Comparison of ENCODE assay signal across 8 cellular contexts in genomic region chr19:49391581-49392399, GRCh38. TPM values are rescaled to one million over a fixed set of nuclear protein-coding genes. Genes with fewer than 3 reads are reported as not detected.
A peak's percentile ranks its signal among the peaks of the same experiment; 100 is the strongest.
DNase-seq lines count a peak whose midpoint lies in the region; ATAC-seq and TF ChIP-seq lines count a peak whose summit lies in the region.

No MANE protein-coding gene starts in this region.

- H3K9me3 ChIP-seq in CD4-positive, alpha-beta memory T cell (ENCODE audit: control insufficient read depth in 1 of 2, low read length in 2 of 2): no peaks in the 10 kb centered on the region
- H3K9me3 ChIP-seq in HCT116 (ENCODE audit: control insufficient read depth in 1 of 2, insufficient read depth in 1 of 2, low read depth in 1 of 2, low read length in 2 of 2) (no peaks in the 10 kb centered on the region), left lung (no peaks in the 10 kb centered on the region)

- no peaks in the 10 kb centered on the region for H3K36me3 ChIP-seq in CD4-positive, alpha-beta memory T cell (ENCODE audit: insufficient read depth, low read length)
- H3K36me3 ChIP-seq in HCT116 (ENCODE audit: control insufficient read depth in 1 of 2, insufficient read depth in 2 of 2, low read length in 2 of 2): no peaks in the 10 kb centered on the region
- no peaks in the 10 kb centered on the region for H3K36me3 ChIP-seq in left lung

- no peaks in the 10 kb centered on the region for H4K20me1 ChIP-seq in HCT116 (ENCODE audit: insufficient read depth)

- no peaks in the 10 kb centered on the region for H3K9me2 ChIP-seq in HCT116 (ENCODE audit: insufficient read depth)

- peak; percentile 98 for TF ChIP-seq RAD21 in HCT116 (IDR thresholded peaks at IDR 0.05; ENCODE audit: low read depth)

- TF ChIP-seq CTCF in HCT116 (IDR thresholded peaks at IDR 0.05 in 2 of 3, conservative IDR thresholded peaks at IDR 0.05 in 1 of 3; ENCODE audit: borderline replicate concordance in 1 of 3, insufficient read depth in 1 of 3, low read depth in 2 of 3, low read length in 2 of 3): peak; percentile 91 to 97 (median 93)
- TF ChIP-seq CTCF in left lung (IDR thresholded peaks at IDR 0.05): peak; percentile 60 to 72

- H3K9ac ChIP-seq in HCT116 (ENCODE audit: low read length): no peak overlapping the region

- no peaks in the 10 kb centered on the region for H3K36me3 Mint-ChIP-seq in CD4-positive, alpha-beta memory T cell

- H3K79me2 ChIP-seq in HCT116 (ENCODE audit: insufficient read depth, low read length): no peaks in the 10 kb centered on the region

- peak; percentile 98 for ATAC-seq in HCT116
- ATAC-seq in left lung: peak; percentile 78
- no peak for ATAC-seq in GM19397 (IDR thresholded peaks at IDR 0.05; ENCODE audit: unreplicated experiment)

- H3K27me3 Mint-ChIP-seq in CD4-positive, alpha-beta memory T cell: no peaks in the 10 kb centered on the region

- TF ChIP-seq POLR2A in HCT116 (IDR thresholded peaks at IDR 0.05; ENCODE audit: borderline replicate concordance, extremely low read depth, insufficient read depth, insufficient read length): no peak

- no peaks in the 10 kb centered on the region for H3K27me3 ChIP-seq in CD4-positive, alpha-beta memory T cell (ENCODE audit: insufficient read depth, low read length)
- no peaks in the 10 kb centered on the region for H3K27me3 ChIP-seq in HCT116 (ENCODE audit: insufficient read depth, low read length)
- peaks cover 0 to 21% of the 10 kb centered on the region in 2 donors for H3K27me3 ChIP-seq in left lung

- peak; percentile 76 to 80 (median 78) for DNase-seq in CD4-positive, alpha-beta memory T cell
- DNase-seq in HCT116 (ENCODE audit: low read depth, low spot score) (peak; percentile 60), NCI-H510A (lab: John Stamatoyannopoulos, UW) (peak; percentile 73), cerebellar nuclear complex (lab: John Stamatoyannopoulos, UW) (peak; percentile 42 to 89), left lung (peak; percentile 81 to 90)
- DNase-seq in activated CD4-positive, alpha-beta T cell treated with anti-CD3 and anti-CD28 coated beads for 4 hours: peak; percentile 78 to 79
- DNase-seq in stimulated activated CD4-positive, alpha-beta T cell treated with anti-CD3 and anti-CD28 coated beads, TNF-alpha, amount 100 ng/mL, for 1 hour (ENCODE audit: low read depth in 3 of 3, low spot score in 1 of 3): peak; percentile 59 to 66 (median 60)

- H3K27ac Mint-ChIP-seq in CD4-positive, alpha-beta memory T cell: peak overlapping the region in 6 of 7 donors; percentile 9 to 85 (median 60)

- peaks cover 21% of the 10 kb centered on the region for H3K4me1 ChIP-seq in CD4-positive, alpha-beta memory T cell (ENCODE audit: insufficient read depth, low read length)
- H3K4me1 ChIP-seq in HCT116 (ENCODE audit: control insufficient read depth in 1 of 2, insufficient read depth in 2 of 2, low read length in 2 of 2): peaks cover 3 to 10% of the 10 kb centered on the region in 2 experiments; a peak in 3 of 4 replicates
- no peaks in the 10 kb centered on the region for H3K4me1 ChIP-seq in left lung

- peak overlapping the region; percentile 57 for H3K4me2 ChIP-seq in HCT116 (ENCODE audit: low read length)

- peaks cover 0 to 1% (median 0%) of the 10 kb centered on the region in 8 donors for H3K9me3 Mint-ChIP-seq in CD4-positive, alpha-beta memory T cell

- intact Hi-C loops in CD4-positive, alpha-beta memory T cell (cut with micrococcal nuclease): loop anchor here (1.0 kb wide), 4 partner anchors 52 to 289 kb away; no protein-coding TSS in a partner anchor
- intact Hi-C loops in HCT116 (cut with micrococcal nuclease) (loop anchor here (1.0 kb wide), 2 partner anchors 52 to 156 kb away; no protein-coding TSS in a partner anchor), left lung (cut with DNase I) (loop anchor here in 1 of 2 donors (5.0 kb wide), 1 partner anchor 51 kb away; the partner anchor contains the start of gene SLC17A7)

- RAD21 ChIA-PET in HCT116 (lab: Charles Lee; ENCODE audit: low non-redundant PET in 1 of 2, low total read pairs in 2 of 2, uncharacterized antibody in 2 of 2, unreplicated experiment in 2 of 2): interaction anchor here (1.0 to 2.0 kb wide), 5 partner anchors 29 to 85 kb away, joined by 3 to 5 read pairs (median 4); partner anchors contain the start of genes DKKL1 (in 1 of the 2) and PIH1D1 (in 1 of the 2)

- BruUV-seq in HCT116 (replicated peaks; lab: Mats Ljungman, UMichigan): no TSS peak

- peak overlapping the region; percentile 83 for H2AFZ ChIP-seq in HCT116 (ENCODE audit: low read depth, low read length, poor library complexity, severe bottlenecking)

- no peak overlapping the region for H3K4me3 Mint-ChIP-seq in CD4-positive, alpha-beta memory T cell

- CTCF ChIA-PET in CD4-positive, alpha-beta memory T cell (lab: Charles Lee; ENCODE audit: partially characterized antibody): interaction anchor here (0.6 to 5.0 kb wide), 22 partner anchors 10 to 287 kb away, joined by 3 to 57 read pairs (median 6); partner anchors contain the start of genes FLT3LG, GFY, PIH1D1 and PTH2
- CTCF ChIA-PET in HCT116 (lab: Charles Lee): interaction anchor here (0.6 to 2.2 kb wide), 17 partner anchors 11 to 179 kb away, joined by 3 to 17 read pairs (median 5); partner anchors contain the start of genes ALDH16A1, GFY and PIH1D1

- H3K4me3 ChIP-seq in CD4-positive, alpha-beta memory T cell (ENCODE audit: low read length in 2 of 2): no peak overlapping the region
- H3K4me3 ChIP-seq in HCT116 (replicated peaks in 1 of 2; ENCODE audit: low read depth in 1 of 2, low read length in 2 of 2): no peak overlapping the region
- H3K4me3 ChIP-seq in left lung: no peak overlapping the region

- peaks cover 8 to 24% (median 11%) of the 10 kb centered on the region in 4 donors for H3K4me1 Mint-ChIP-seq in CD4-positive, alpha-beta memory T cell

- H3K27ac ChIP-seq in CD4-positive, alpha-beta memory T cell (ENCODE audit: low read depth, low read length): no peak overlapping the region
- H3K27ac ChIP-seq in HCT116 (ENCODE audit: low read depth, low read length) (no peak overlapping the region), left lung (no peak overlapping the region)

- POLR2A ChIA-PET in CD4-positive, alpha-beta memory T cell (lab: Charles Lee; ENCODE audit: partially characterized antibody): interaction anchor here (0.5 to 2.8 kb wide), 12 partner anchors 14 to 81 kb away, joined by 3 to 20 read pairs (median 4); partner anchors contain the start of genes ALDH16A1, FLT3LG and PIH1D1
- POLR2A ChIA-PET in HCT116 (lab: Charles Lee): interaction anchor here (0.7 to 1.3 kb wide), 3 partner anchors 12 to 60 kb away, joined by 3 to 4 read pairs (median 3); partner anchors contain the start of gene PIH1D1

TF ChIP-seq in HCT116, 20 proteins besides CTCF, POLR2A, EP300 and RAD21:
- no peak for TF ChIP-seq CEBPB (IDR thresholded peaks at IDR 0.05; ENCODE audit: low read depth)
- TF ChIP-seq YY1 (IDR thresholded peaks at IDR 0.05; ENCODE audit: extremely low read depth, insufficient replicate concordance, low read depth, low read length): peak; percentile 57
- TF ChIP-seq SP1 (IDR thresholded peaks at IDR 0.05; ENCODE audit: low read depth): no peak

RNA-seq across cellular contexts. Expression of gene KASH5, which starts 3.7 kb away (rescaled TPM):
- under 1 TPM; 0.23 to 0.69 TPM for total RNA-seq in CD4-positive, alpha-beta memory T cell
- polyA plus RNA-seq in CD4-positive, alpha-beta memory T cell: not detected
- not detected for total RNA-seq in HCT116 (2021; ENCODE audit: unreplicated experiment)
- polyA plus RNA-seq in HCT116 (2012): 0.05 TPM in 1 of 2 replicates, not detected in the other
- 1 to 10 TPM in 1 of 2 donors, under 1 TPM in 1; 0.84 to 3.6 TPM for total RNA-seq in left lung

RNA-seq across cellular contexts. Expression of gene DKKL1, which starts 28.1 kb away (rescaled TPM):
- total RNA-seq in CD4-positive, alpha-beta memory T cell: not detected
- not detected for polyA plus RNA-seq in CD4-positive, alpha-beta memory T cell
- total RNA-seq in HCT116 (2021; ENCODE audit: unreplicated experiment): 1.0 TPM
- 1.1 TPM in 2 replicates for polyA plus RNA-seq in HCT116 (2012)
- 1 to 10 TPM in 1 of 2 donors, not detected in 1; 1.0 TPM for total RNA-seq in left lung

RNA-seq across cellular contexts. Expression of gene TEAD2, which starts 29.6 kb away (rescaled TPM):
- not detected for total RNA-seq in CD4-positive, alpha-beta memory T cell
- polyA plus RNA-seq in CD4-positive, alpha-beta memory T cell: not detected
- total RNA-seq in HCT116 (2021; ENCODE audit: unreplicated experiment) (31.9 TPM), left lung (10 to 100 TPM; 36.3 to 50.5 TPM)
- polyA plus RNA-seq in HCT116 (2012): 14.8 and 18.3 TPM in 2 replicates

RNA-seq across cellular contexts. Expression of gene PTH2, which starts 31.5 kb away (rescaled TPM):
- not detected for total RNA-seq in CD4-positive, alpha-beta memory T cell
- polyA plus RNA-seq in CD4-positive, alpha-beta memory T cell: not detected
- total RNA-seq in HCT116 (2021; ENCODE audit: unreplicated experiment) (9.5 TPM), left lung (not detected)
- polyA plus RNA-seq in HCT116 (2012): 2.8 and 4.4 TPM in 2 replicates

RNA-seq across cellular contexts. Expression of gene GFY, which starts 33.4 kb away (rescaled TPM):
- total RNA-seq in CD4-positive, alpha-beta memory T cell: not detected
- not detected for polyA plus RNA-seq in CD4-positive, alpha-beta memory T cell
- total RNA-seq in HCT116 (2021; ENCODE audit: unreplicated experiment): 2.6 TPM
- 3.9 and 4.9 TPM in 2 replicates for polyA plus RNA-seq in HCT116 (2012)
- total RNA-seq in left lung: not detected

Comparison
In these comparisons a context has a peak if more than half of its experiments do, and no peak if none do; other contexts are left out.
1. RNA of gene TEAD2, which starts 29.6 kb away (total RNA-seq): 36.3 to 50.5 TPM in left lung and 31.9 TPM in HCT116 (single experiment); not detected in CD4-positive, alpha-beta memory T cell; every median in the first group is over 10 times any median in the second.
2. Peak in every context shown above with its lines, with median percentiles within 50 percentile points of each other: DNase-seq.